20 cellular contexts compared by ENCODE assay signal in the genomic region with DNA sequence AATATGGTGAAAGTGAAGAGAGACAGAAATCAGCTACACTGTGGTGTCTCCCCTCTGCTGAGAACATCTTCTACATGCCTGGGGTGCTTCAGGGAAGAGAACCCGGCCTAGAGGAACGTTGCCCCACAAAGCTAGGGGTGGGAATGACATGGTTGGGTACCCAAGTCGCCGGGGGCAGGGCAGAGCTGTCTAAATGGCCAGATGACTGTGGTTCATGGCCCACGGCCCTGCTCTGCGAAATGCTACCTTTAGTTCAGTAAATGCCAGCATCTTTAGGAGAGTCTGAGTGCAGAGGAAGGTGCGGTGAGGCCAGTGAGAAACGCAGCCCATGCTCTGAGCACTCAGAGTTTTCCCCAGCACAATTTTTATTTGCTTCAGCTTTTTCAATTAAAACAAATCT.
"Had no signal": no experiment of that assay in that cellular context is flagged by ENCODE, and none has a peak within 500 bp of the region (broad histone marks: within the 10 kb centered on the region; RNA-seq: fewer than 3 reads in every experiment).

No MANE protein-coding gene starts in this region.

- H3K9me3 Mint-ChIP-seq: activated T-helper 2 cell treated with anti-CD3 and anti-CD28 coated beads, Interferon-gamma antibody, Interleukin-2, Interleukin-4, amounts not matched to agents 10 μg/mL and 5 μg/mL and 100 μg/mL, durations not matched to agents 14 hours and 24 hours and 36 hours had no signal

- H3K27ac ChIP-seq: cardiac muscle cell, heart right ventricle, testis, upper lobe of left lung had no signal

- H3K9me3 ChIP-seq: body of pancreas, heart right ventricle, sigmoid colon, testis, upper lobe of left lung had no signal

- H3K27me3 ChIP-seq: body of pancreas, cardiac muscle cell, heart right ventricle, sigmoid colon, testis, upper lobe of left lung had no signal

- H3K4me3 ChIP-seq: body of pancreas, cardiac muscle cell, heart right ventricle, sigmoid colon, testis, upper lobe of left lung had no signal

- H3K27ac Mint-ChIP-seq: activated T-helper 2 cell treated with anti-CD3 and anti-CD28 coated beads, Interferon-gamma antibody, Interleukin-2, Interleukin-4, amounts not matched to agents 10 μg/mL and 5 μg/mL and 100 μg/mL, durations not matched to agents 14 hours and 24 hours and 36 hours had no signal

- DNase-seq: activated CD4-positive, alpha-beta T cell treated with anti-CD3 and anti-CD28 coated beads for 4 hours; activated CD4-positive, CD25-positive, alpha-beta regulatory T cell; activated naive CD4-positive, alpha-beta T cell; activated T-cell treated with anti-CD3 and anti-CD28 coated beads, Interleukin-2, amount 50 U/mL, for 1 hour; anterior cingulate cortex; heart right ventricle; left colon; mesenchymal stem cell; retina; sigmoid colon; stimulated activated CD4-positive, alpha-beta T cell treated with anti-CD3 and anti-CD28 coated beads, Interleukin-2, amount 100 ng/mL, for 48 hours; stimulated activated CD8-positive, alpha-beta memory T cell treated with anti-CD3 and anti-CD28 coated beads, Interleukin-4, amount 100 ng/mL, for 48 hours; stimulated activated naive CD4-positive, alpha-beta T cell; T1000; testis; upper lobe of left lung had no signal

- H3K27me3 Mint-ChIP-seq: progenitor cell of endocrine pancreas had no signal
